ENCODE assay signal across 15 cellular contexts in the genomic region with DNA sequence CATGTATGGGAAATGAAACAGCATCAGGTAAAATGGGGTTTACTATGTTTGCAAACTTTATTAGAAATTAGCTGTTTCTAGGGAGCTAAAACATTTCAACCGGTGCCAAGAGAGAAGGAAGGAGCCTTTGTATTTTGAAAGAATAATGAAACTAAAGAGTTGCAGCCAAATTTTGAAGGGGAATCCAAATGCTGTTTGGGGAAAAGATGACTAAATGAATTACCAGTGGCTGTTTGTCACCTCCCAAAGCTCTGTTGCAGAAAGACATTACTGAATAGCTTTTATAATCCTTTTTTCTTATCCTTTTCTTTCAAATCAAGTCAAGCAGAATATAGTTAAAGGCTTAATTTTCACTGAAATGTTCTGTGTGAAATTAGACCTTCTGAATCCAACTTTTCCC.
A peak's percentile ranks its signal among the peaks of the same experiment; 100 is the strongest.
DNase-seq lines count a peak whose midpoint lies in the region; TF ChIP-seq lines count a peak whose summit lies in the region.
"Had no signal": no experiment of that assay in that cellular context is flagged by ENCODE, and none has a peak within 500 bp of the region (broad histone marks: within the 10 kb centered on the region; RNA-seq: fewer than 3 reads in every experiment).

No MANE protein-coding gene starts in this region.

- H2AFZ ChIP-seq in ACC112 (ENCODE audit: low read length, unreplicated experiment): peak overlapping the region; percentile 13
- no peak overlapping the region for H2AFZ ChIP-seq in MM.1S (ENCODE audit: low read length)

- H3K4me3 ChIP-seq in A673 (ENCODE audit: low read depth, low read length, poor library complexity, severe bottlenecking) (no peak overlapping the region), ACC112 (ENCODE audit: low read depth, low read length) (no peak overlapping the region), tibial nerve (no peak overlapping the region), MM.1S (ENCODE audit: low read length) (no peak overlapping the region)
- H3K4me3 ChIP-seq: A549, BLaER1 had no signal

- H3K36me3 ChIP-seq in A673 (ENCODE audit: insufficient read depth, low read length, poor library complexity, severe bottlenecking) (no peaks in the 10 kb centered on the region), ACC112 (ENCODE audit: insufficient read depth, low read length) (no peaks in the 10 kb centered on the region), tibial nerve (no peaks in the 10 kb centered on the region), MM.1S (replicated peaks; ENCODE audit: insufficient read depth, low read length) (no peaks in the 10 kb centered on the region)
- H3K36me3 ChIP-seq: BLaER1 had no signal

- intact Hi-C loops in A673 (cut with micrococcal nuclease; ENCODE audit: unreplicated experiment) (no loop called here), Calu3 (cut with micrococcal nuclease; ENCODE audit: unreplicated experiment) (no loop called here)

- H3K27me3 Mint-ChIP-seq in nephron (ENCODE audit: low read depth) (no peaks in the 10 kb centered on the region), Calu3 (ENCODE audit: unreplicated experiment) (no peaks in the 10 kb centered on the region)
- H3K27me3 Mint-ChIP-seq: CD8-positive, alpha-beta memory T cell; IgD-negative memory B cell had no signal

- no peak for TF ChIP-seq POLR2A in tibial nerve (IDR thresholded peaks at IDR 0.05)

- no peak overlapping the region for H3K9ac ChIP-seq in MM.1S (ENCODE audit: low read length)
- H3K9ac ChIP-seq: BLaER1 had no signal

- TF ChIP-seq CTCF in A673 (conservative IDR thresholded peaks at IDR 0.05; ENCODE audit: low read depth, low read length) (no peak), nephron (IDR thresholded peaks at IDR 0.05; ENCODE audit: unreplicated experiment in 3 of 3) (no peak), Calu3 (IDR thresholded peaks at IDR 0.05; ENCODE audit: unreplicated experiment) (no peak), tibial nerve (IDR thresholded peaks at IDR 0.05) (no peak), MM.1S (IDR thresholded peaks at IDR 0.05; ENCODE audit: low read length) (no peak)

- H3K4me1 ChIP-seq in A673 (ENCODE audit: insufficient read depth, low read length, poor library complexity, severe bottlenecking): peaks cover 83% of the 10 kb centered on the region
- H3K4me1 ChIP-seq in ACC112 (ENCODE audit: control insufficient read depth, insufficient read depth, low read length, unreplicated experiment): no peaks in the 10 kb centered on the region
- peaks cover 0 to 4% (median 0%) of the 10 kb centered on the region in 4 donors for H3K4me1 ChIP-seq in tibial nerve
- H3K4me1 ChIP-seq in MM.1S (ENCODE audit: low read length): no peaks in the 10 kb centered on the region
- H3K4me1 ChIP-seq: A549, BLaER1, Caco-2 had no signal

- H3K9me3 ChIP-seq in A673 (ENCODE audit: low read depth, low read length, poor library complexity, severe bottlenecking): no peaks in the 10 kb centered on the region
- no peaks in the 10 kb centered on the region for H3K9me3 ChIP-seq in tibial nerve
- no peaks in the 10 kb centered on the region for H3K9me3 ChIP-seq in MM.1S (replicated peaks; ENCODE audit: insufficient read depth, low read length)
- H3K9me3 ChIP-seq: A549, BLaER1, Caco-2 had no signal

- no peaks in the 10 kb centered on the region for H3K9me2 ChIP-seq in MM.1S (replicated peaks; ENCODE audit: insufficient read depth, low read length)

- DNase-seq in A673 (ENCODE audit: low spot score) (peak; percentile 76), cerebellar cortex (ENCODE audit: low spot score) (peak; percentile 8), Calu3 (no peak), tibial nerve (ENCODE audit: low spot score in 2 of 2) (no peak), NCI-H2029 (lab: John Stamatoyannopoulos, UW) (no peak), MM.1S (no peak)
- DNase-seq: AML-193; Caco-2; CD8-positive, alpha-beta memory T cell; DMS53 had no signal

- H3K27me3 ChIP-seq in A673 (replicated peaks; ENCODE audit: insufficient read depth, low read depth, low read length, poor library complexity): no peaks in the 10 kb centered on the region
- no peaks in the 10 kb centered on the region for H3K27me3 ChIP-seq in ACC112 (ENCODE audit: insufficient read depth, low read length)
- H3K27me3 ChIP-seq in tibial nerve: no peaks in the 10 kb centered on the region
- H3K27me3 ChIP-seq in MM.1S (replicated peaks; ENCODE audit: insufficient read depth, low read length): no peaks in the 10 kb centered on the region
- H3K27me3 ChIP-seq: BLaER1 had no signal

- CTCF ChIA-PET in A673 (lab: Charles Lee): interaction anchor here (0.6 kb wide), 1 partner anchor 32 kb away, joined by 6 read pairs; no protein-coding TSS in a partner anchor
- CTCF ChIA-PET in Calu3 (lab: Charles Lee): no interaction called here

- H3K27ac ChIP-seq in A673 (ENCODE audit: low read depth, low read length, poor library complexity, severe bottlenecking) (peak overlapping the region; percentile 88), ACC112 (ENCODE audit: low read depth, low read length) (no peak overlapping the region), tibial nerve (no peak overlapping the region), MM.1S (ENCODE audit: low read length) (no peak overlapping the region)
- H3K27ac ChIP-seq: A549, BLaER1 had no signal

- H3K27ac Mint-ChIP-seq in nephron (peak overlapping the region in 2 of 3 experiments; percentile 43 to 53), Calu3 (ENCODE audit: unreplicated experiment) (no peak overlapping the region)
- H3K27ac Mint-ChIP-seq: CD8-positive, alpha-beta memory T cell; IgD-negative memory B cell had no signal

- H3K4me3 Mint-ChIP-seq in nephron (no peak overlapping the region), Calu3 (ENCODE audit: low read depth, unreplicated experiment) (no peak overlapping the region)
- H3K4me3 Mint-ChIP-seq: CD8-positive, alpha-beta memory T cell; IgD-negative memory B cell had no signal

- H3K79me2 ChIP-seq in ACC112 (ENCODE audit: control insufficient read depth, insufficient read depth, low read length, unreplicated experiment): no peaks in the 10 kb centered on the region
- no peaks in the 10 kb centered on the region for H3K79me2 ChIP-seq in MM.1S (ENCODE audit: low read length)

- BruUV-seq in A673 (replicated peaks; lab: Mats Ljungman, UMichigan) (no TSS peak), Calu3 (replicated peaks; lab: Mats Ljungman, UMichigan) (no TSS peak)

- H4K20me1 ChIP-seq in MM.1S (ENCODE audit: insufficient read depth, low read length): no peaks in the 10 kb centered on the region
- H4K20me1 ChIP-seq: BLaER1 had no signal

- H3K4me2 ChIP-seq in MM.1S (ENCODE audit: low read depth, low read length): no peak overlapping the region
- H3K4me2 ChIP-seq: A549, BLaER1 had no signal

- TF ChIP-seq EP300 in tibial nerve (IDR thresholded peaks at IDR 0.05): no peak

- POLR2A ChIA-PET in A673 (lab: Charles Lee; ENCODE audit: low non-redundant PET): no interaction called here

- H3K4me1 Mint-ChIP-seq in nephron (peaks cover 10% of the 10 kb centered on the region), Calu3 (ENCODE audit: low read depth, unreplicated experiment) (no peaks in the 10 kb centered on the region)
- H3K4me1 Mint-ChIP-seq: CD8-positive, alpha-beta memory T cell; IgD-negative memory B cell had no signal

- 15 to 16% methylated on average over 1 of the region's 1 CpG for WGBS in tibial nerve, 2 donors

- H3K9me3 Mint-ChIP-seq in nephron: no peaks in the 10 kb centered on the region
- H3K9me3 Mint-ChIP-seq in Calu3 (ENCODE audit: low read depth, unreplicated experiment): no peaks in the 10 kb centered on the region

- H3F3A ChIP-seq in MM.1S (ENCODE audit: insufficient read depth, low read length): no peaks in the 10 kb centered on the region

- H3K36me3 Mint-ChIP-seq in nephron (ENCODE audit: low read depth) (no peaks in the 10 kb centered on the region), Calu3 (ENCODE audit: insufficient read depth, unreplicated experiment) (no peaks in the 10 kb centered on the region)
- H3K36me3 Mint-ChIP-seq: CD8-positive, alpha-beta memory T cell; IgD-negative memory B cell had no signal

Comparison
In these comparisons a context has a peak if more than half of its experiments do, and no peak if none do; other contexts are left out.
1. DNase-seq: peak in A673 (single experiment) and cerebellar cortex (single experiment); none in Calu3 (single experiment), tibial nerve (0 of 2), NCI-H2029 (single experiment) and MM.1S (single experiment).